Comparison of ENCODE assay signal across 22 cellular contexts in genomic region chr2:205463626-205464025, GRCh38.
DNase-seq lines count a peak whose midpoint lies in the region; ATAC-seq and TF ChIP-seq lines count a peak whose summit lies in the region.
"Had no signal": no experiment of that assay in that cellular context is flagged by ENCODE, and none has a peak within 500 bp of the region (broad histone marks: within the 10 kb centered on the region; RNA-seq: fewer than 3 reads in every experiment).

No MANE protein-coding gene starts in this region.

- no peaks in the 10 kb centered on the region for H3K27me3 ChIP-seq in SJSA1 (replicated peaks)
- H3K27me3 ChIP-seq in iPS-20b (ENCODE audit: insufficient read depth, low read length): no peaks in the 10 kb centered on the region
- no peaks in the 10 kb centered on the region for H3K27me3 ChIP-seq in body of pancreas

- no peaks in the 10 kb centered on the region for H3K9me3 ChIP-seq in SJSA1 (replicated peaks)
- no peaks in the 10 kb centered on the region for H3K9me3 ChIP-seq in iPS-20b (ENCODE audit: insufficient read depth, low read depth, low read length)
- H3K9me3 ChIP-seq in body of pancreas: no peaks in the 10 kb centered on the region

- H3K4me3 ChIP-seq in SJSA1 (no peak overlapping the region), iPS-20b (ENCODE audit: low read length) (peak overlapping the region; percentile 8; the same call in 1 of the 2 replicates), body of pancreas (no peak overlapping the region)

- no peaks in the 10 kb centered on the region for H3K36me3 Mint-ChIP-seq in activated T-cell treated with anti-CD3 and anti-CD28 coated beads, Interleukin-2, amount 50 U/mL, for 4 hours (ENCODE audit: insufficient read depth)
- H3K36me3 Mint-ChIP-seq: CD4-positive, alpha-beta memory T cell had no signal

- TF ChIP-seq POLR2A in body of pancreas (IDR thresholded peaks at IDR 0.05): no peak

- H3K36me3 ChIP-seq in SJSA1 (no peaks in the 10 kb centered on the region), iPS-20b (ENCODE audit: insufficient read depth, low read depth, low read length) (no peaks in the 10 kb centered on the region), body of pancreas (replicated peaks in 1 of 2; ENCODE audit: insufficient read depth in 1 of 2, low read depth in 2 of 2) (no peaks in the 10 kb centered on the region)

- ATAC-seq in body of pancreas: no peak
- ATAC-seq in GM21737 (IDR thresholded peaks at IDR 0.05; ENCODE audit: unreplicated experiment): no peak
- no peak for ATAC-seq in activated T-cell treated with anti-CD3 and anti-CD28 coated beads, Interleukin-2, amount 50 U/mL, for 4 hours
- ATAC-seq: HepG2, SK-N-SH treated with all-trans-retinoic acid at 6 μM for 48 hours had no signal

- no peaks in the 10 kb centered on the region for H3K9me3 Mint-ChIP-seq in activated T-cell treated with anti-CD3 and anti-CD28 coated beads, Interleukin-2, amount 50 U/mL, for 4 hours

- peaks cover 3% of the 10 kb centered on the region for H3K27me3 Mint-ChIP-seq in activated T-cell treated with anti-CD3 and anti-CD28 coated beads, Interleukin-2, amount 50 U/mL, for 4 hours (ENCODE audit: low read depth)

- DNase-seq in SJSA1 (ENCODE audit: low read depth in 1 of 2, low spot score in 2 of 2): no peak
- peak; percentile 32 for DNase-seq in myocyte (ENCODE audit: low read depth)
- no peak for DNase-seq in cardiac septum (ENCODE audit: low spot score)
- DNase-seq in body of pancreas: no peak
- no peak for DNase-seq in activated T-cell treated with anti-CD3 and anti-CD28 coated beads, Interleukin-2, amount 50 U/mL, for 4 hours
- DNase-seq: C1 segment of cervical spinal cord; CD4-positive, alpha-beta memory T cell; COR-L47; DMS53; Karpas-422; NCI-H1092; NCI-H1436; NCI-H187; NCI-H2081 treated with DMSO at 0.1 percent for 48 hours; NCI-H2171; NCI-H345; NCI-H510A treated with DMSO at 0.1 percent for 48 hours; SIG-M5 had no signal

- WGBS in body of pancreas, 2 donors: 76 to 92% methylated on average over 3 of the region's 3 CpGs

- TF ChIP-seq CTCF in body of pancreas (IDR thresholded peaks at IDR 0.05): no peak

- H3K27ac ChIP-seq in SJSA1: peak overlapping the region; percentile 28; the same call in 1 of the 2 replicates
- H3K27ac ChIP-seq in iPS-20b (ENCODE audit: low read length): no peak overlapping the region
- H3K27ac ChIP-seq in body of pancreas: no peak overlapping the region

- no peaks in the 10 kb centered on the region for H3K4me1 Mint-ChIP-seq in activated T-cell treated with anti-CD3 and anti-CD28 coated beads, Interleukin-2, amount 50 U/mL, for 4 hours (ENCODE audit: low read depth)
- H3K4me1 Mint-ChIP-seq: CD4-positive, alpha-beta memory T cell had no signal

- intact Hi-C loops in cardiac septum (cut with DNase I) (no loop called here), body of pancreas (cut with DNase I) (no loop called here)

- H3K9ac ChIP-seq in iPS-20b (ENCODE audit: low read depth, low read length): peak overlapping the region; percentile 39; the same call in 1 of the 2 replicates

- H3K4me3 Mint-ChIP-seq in activated T-cell treated with anti-CD3 and anti-CD28 coated beads, Interleukin-2, amount 50 U/mL, for 4 hours: no peak overlapping the region
- H3K4me3 Mint-ChIP-seq: CD4-positive, alpha-beta memory T cell had no signal

- peaks cover 32% of the 10 kb centered on the region for H3K4me1 ChIP-seq in SJSA1 (replicated peaks)
- peaks cover 38% of the 10 kb centered on the region for H3K4me1 ChIP-seq in iPS-20b (ENCODE audit: insufficient read depth, low read length)
- H3K4me1 ChIP-seq in body of pancreas: no peaks in the 10 kb centered on the region
